ENCODE assay signal across 26 cellular contexts in the genomic region with DNA sequence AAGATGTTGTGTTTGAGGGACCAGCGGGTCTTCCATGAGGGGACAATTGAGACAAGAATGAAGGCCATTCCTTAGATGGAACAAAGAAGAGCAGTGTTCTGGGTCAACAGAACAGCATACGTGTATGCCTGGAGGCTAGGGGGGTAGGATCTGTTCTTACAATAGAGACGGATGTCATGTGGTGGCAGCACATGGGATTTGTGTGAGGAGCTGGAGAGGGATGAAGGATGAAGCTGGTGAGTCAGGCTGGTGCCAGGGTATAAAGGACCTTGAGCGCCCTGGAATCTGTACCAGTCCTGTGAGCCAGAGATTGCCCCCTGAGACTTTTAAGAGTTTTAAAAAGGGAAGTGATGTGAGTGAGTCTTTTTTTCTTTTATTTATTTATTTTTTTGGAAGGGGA. TPM values are rescaled to one million over a fixed set of nuclear protein-coding genes. Genes with fewer than 3 reads are reported as not detected.
DNase-seq lines count a peak whose midpoint lies in the region; ATAC-seq and TF ChIP-seq lines count a peak whose summit lies in the region.
"Had no signal": no experiment of that assay in that cellular context is flagged by ENCODE, and none has a peak within 500 bp of the region (broad histone marks: within the 10 kb centered on the region; RNA-seq: fewer than 3 reads in every experiment).

No MANE protein-coding gene starts in this region.

- no peak overlapping the region for H3K4me3 Mint-ChIP-seq in chondrocyte (ENCODE audit: unreplicated experiment)
- H3K4me3 Mint-ChIP-seq: CD4-positive, alpha-beta T cell; T-helper 17 cell had no signal

- TF ChIP-seq POLR2A in ovary (IDR thresholded peaks at IDR 0.05) (no peak), transverse colon (IDR thresholded peaks at IDR 0.05) (no peak)

- no peak for ATAC-seq in GM21619 (IDR thresholded peaks at IDR 0.05; ENCODE audit: unreplicated experiment)
- ATAC-seq: Right ventricle myocardium inferior, T-helper 17 cell had no signal

- H3K9me3 Mint-ChIP-seq in chondrocyte (ENCODE audit: low read depth): no peaks in the 10 kb centered on the region
- H3K9me3 Mint-ChIP-seq: CD4-positive, alpha-beta T cell had no signal

- no peaks in the 10 kb centered on the region for H3K9me3 ChIP-seq in ovary
- no peaks in the 10 kb centered on the region for H3K9me3 ChIP-seq in transverse colon
- H3K9me3 ChIP-seq: BLaER1, Caco-2, SJSA1 had no signal

- in situ Hi-C loops in transverse colon (cut with MboI; ENCODE audit: low pct_ligation_motif_present in 1 of 4, low pct_unique_long_range_greater_than_20kb in 1 of 4, low sequenced_read_pairs in 3 of 4): loop anchor here in 3 of 4 donors (10.0 kb wide), 2 partner anchors 203 to 213 kb away; no protein-coding TSS in a partner anchor

- 81 to 82% (median 81%) methylated on average over 4 of the region's 4 CpGs for WGBS in ovary, 3 donors
- WGBS in transverse colon (ENCODE audit: low coverage in 1 of 2), 2 donors: 82 to 90% methylated on average over 3 to 4 of the region's 4 CpGs

- TF ChIP-seq CTCF in chondrocyte (IDR thresholded peaks at IDR 0.05): no peak
- no peak for TF ChIP-seq CTCF in ovary (IDR thresholded peaks at IDR 0.05)
- no peak for TF ChIP-seq CTCF in transverse colon (IDR thresholded peaks at IDR 0.05)

- H3K36me3 ChIP-seq in ovary (no peaks in the 10 kb centered on the region), transverse colon (no peaks in the 10 kb centered on the region)
- H3K36me3 ChIP-seq: BLaER1, SJSA1 had no signal

- no peaks in the 10 kb centered on the region for H3K36me3 Mint-ChIP-seq in chondrocyte (ENCODE audit: low read depth)

- H3K27me3 Mint-ChIP-seq in chondrocyte (ENCODE audit: low read depth): peaks cover 32% of the 10 kb centered on the region

- H3K4me1 ChIP-seq in ovary (ENCODE audit: insufficient read depth) (no peaks in the 10 kb centered on the region), transverse colon (no peaks in the 10 kb centered on the region)
- H3K4me1 ChIP-seq: SJSA1 had no signal

- intact Hi-C loops in ovary (cut with DNase I) (loop anchor here in 2 of 4 donors (10.0 kb wide), 1 partner anchor 213 kb away; no protein-coding TSS in a partner anchor), transverse colon (cut with DNase I; ENCODE audit: low total_unique reads) (loop anchor here (10.0 kb wide), 1 partner anchor 213 kb away; no protein-coding TSS in a partner anchor)

- peak; percentile 8 for DNase-seq in DMS53 (lab: John Stamatoyannopoulos, UW)
- no peak for DNase-seq in DMS53 treated with DMSO at 0.1 percent for 48 hours (lab: John Stamatoyannopoulos, UW; ENCODE audit: unreplicated experiment)
- peak; percentile 89 for DNase-seq in NCI-H82 (lab: John Stamatoyannopoulos, UW)
- DNase-seq in chondrocyte (ENCODE audit: low spot score): peak; percentile 9
- DNase-seq in ovary: no peak
- DNase-seq in HuH-7 (ENCODE audit: low spot score): no peak
- DNase-seq in transverse colon: no peak
- DNase-seq: ACHN; CD4-positive, alpha-beta T cell; Kasumi-1; MM.1S; NCI-H1048; NCI-H1694; NCI-H2081; NCI-H446 treated with DMSO at 0.1 percent for 48 hours; NCI-H748 treated with DMSO at 0.1 percent for 48 hours; T-helper 17 cell had no signal

- no peak for TF ChIP-seq EP300 in ovary (IDR thresholded peaks at IDR 0.05)
- no peak for TF ChIP-seq EP300 in transverse colon (IDR thresholded peaks at IDR 0.05; ENCODE audit: low read depth)

- H3K27me3 ChIP-seq in ovary (no peaks in the 10 kb centered on the region), transverse colon (no peaks in the 10 kb centered on the region)
- H3K27me3 ChIP-seq: BLaER1, SJSA1 had no signal

- no peak overlapping the region for H3K27ac Mint-ChIP-seq in chondrocyte (ENCODE audit: unreplicated experiment)
- H3K27ac Mint-ChIP-seq: CD4-positive, alpha-beta T cell; T-helper 17 cell had no signal

- no peak overlapping the region for H3K27ac ChIP-seq in ovary
- no peak overlapping the region for H3K27ac ChIP-seq in transverse colon
- H3K27ac ChIP-seq: 22Rv1, BLaER1, SJSA1 had no signal

- no peaks in the 10 kb centered on the region for H3K4me1 Mint-ChIP-seq in chondrocyte (ENCODE audit: low read depth)
- H3K4me1 Mint-ChIP-seq: T-helper 17 cell had no signal

- H3K4me3 ChIP-seq in ovary (no peak overlapping the region), transverse colon (no peak overlapping the region)
- H3K4me3 ChIP-seq: BLaER1, SJSA1 had no signal

RNA-seq across cellular contexts. Expression of a gene that starts 22.8 kb away (rescaled TPM):
- total RNA-seq in chondrocyte (3.5 to 5.7 TPM (median 5.6 TPM) in 3 replicates), ovary (1 to 10 TPM in 4 of 7 donors, under 1 TPM in 3; 0.57 to 3.4 (median 2.1) TPM), transverse colon (10 to 100 TPM in 1 of 4 donors, 1 to 10 TPM in 3; 5.6 to 91.3 (median 7.0) TPM)
- 10 to 100 TPM in 1 of 2 donors, 1 to 10 TPM in 1; 8.4 to 10.7 TPM for polyA plus RNA-seq in ovary
- total RNA-seq: Caco-2; CD4-positive, alpha-beta T cell; Daoy; OCI-LY7; T-helper 17 cell had no signal

RNA-seq across cellular contexts. Expression of a gene that starts 32.1 kb away (rescaled TPM):
- not detected in 3 replicates for total RNA-seq in chondrocyte
- total RNA-seq in ovary: not detected
- polyA plus RNA-seq in ovary: not detected
- total RNA-seq in transverse colon: not detected
- total RNA-seq: Caco-2; CD4-positive, alpha-beta T cell; Daoy; H1; OCI-LY7; Right ventricle myocardium inferior; SJSA1; T-helper 17 cell had no signal
- polyA plus RNA-seq: H1 had no signal

Comparison
In these comparisons a context has a peak if more than half of its experiments do, and no peak if none do; other contexts are left out.
1. DNase-seq: peak in DMS53 (single experiment), NCI-H82 (single experiment) and chondrocyte (single experiment); none in DMS53 treated with DMSO at 0.1 percent for 48 hours (single experiment), ovary (0 of 5), HuH-7 (single experiment) and transverse colon (single experiment).